ENCODE assay signal across 8 cellular contexts in genomic region chr11:65817815-65818680, GRCh38. TPM values are rescaled to one million over a fixed set of nuclear protein-coding genes. Genes with fewer than 3 reads are reported as not detected.
A peak's percentile ranks its signal among the peaks of the same experiment; 100 is the strongest.
DNase-seq lines count a peak whose midpoint lies in the region; ATAC-seq and TF ChIP-seq lines count a peak whose summit lies in the region.

No MANE protein-coding gene starts in this region.

- H3K36me3 Mint-ChIP-seq in progenitor cell of endocrine pancreas (ENCODE audit: insufficient read depth) = peaks cover 6% of the 10 kb centered on the region

- ATAC-seq in HG02623 (IDR thresholded peaks at IDR 0.05; ENCODE audit: unreplicated experiment) (peak; percentile 78), left cardiac atrium (peak; percentile 95 to 98), upper lobe of right lung (peak; percentile 97)

- TF ChIP-seq CTCF in GM10248 (IDR thresholded peaks at IDR 0.05; ENCODE audit: control extremely low read depth, extremely low read depth, low read depth, missing control alignments) (peak; percentile 100), progenitor cell of endocrine pancreas (IDR thresholded peaks at IDR 0.05; ENCODE audit: unreplicated experiment) (peak; percentile 100), upper lobe of right lung (IDR thresholded peaks at IDR 0.05) (peak; percentile 99)

- peak overlapping the region; percentile 80 for H3K4me3 Mint-ChIP-seq in progenitor cell of endocrine pancreas (ENCODE audit: low read depth)

- no peaks in the 10 kb centered on the region for H3K27me3 ChIP-seq in upper lobe of right lung

- no peaks in the 10 kb centered on the region for H3K9me3 Mint-ChIP-seq in progenitor cell of endocrine pancreas (ENCODE audit: low read depth)

- H3K9me3 ChIP-seq in upper lobe of right lung = no peaks in the 10 kb centered on the region

- H3K4me1 Mint-ChIP-seq in progenitor cell of endocrine pancreas (ENCODE audit: low read depth) = peaks cover 20% of the 10 kb centered on the region

- peak overlapping the region; percentile 84 for H3K27ac ChIP-seq in upper lobe of right lung

- peak overlapping the region; percentile 91 for H3K27ac Mint-ChIP-seq in progenitor cell of endocrine pancreas

- H3K4me3 ChIP-seq in upper lobe of right lung = peak overlapping the region; percentile 64

- CTCF ChIA-PET in GM10248 (lab: Yijun Ruan, JAX) = interaction anchor here (0.7 to 7.6 kb wide), 39 partner anchors 9 to 212 kb away, joined by 3 to 145 read pairs (median 5); partner anchors contain the start of genes AP5B1, CCDC85B, KAT5 and MUS81

- no peaks in the 10 kb centered on the region for H3K27me3 Mint-ChIP-seq in progenitor cell of endocrine pancreas

- intact Hi-C loops in left cardiac atrium (cut with DNase I) = loop anchor here (2.0 to 5.0 kb wide), 3 partner anchors 36 to 191 kb away; partner anchors contain the start of genes AP5B1 (in 1 of the 2) and KAT5 (in 1 of the 2)
- intact Hi-C loops in upper lobe of right lung (cut with DNase I) = loop anchor here (10.0 kb wide), 1 partner anchor 103 kb away; the partner anchor contains the start of gene KAT5

- peak; percentile 95 for DNase-seq in GM10248 (ENCODE audit: extremely low spot score)
- DNase-seq in NCI-H1417 (lab: John Stamatoyannopoulos, UW) = peak; percentile 89 to 95 (median 90)
- peak; percentile 90 for DNase-seq in T follicular helper cell (ENCODE audit: low read depth)
- peak; percentile 74 for DNase-seq in amniotic epithelial cell (ENCODE audit: low read depth)
- peak; percentile 95 for DNase-seq in left cardiac atrium
- peak; percentile 96 for DNase-seq in progenitor cell of endocrine pancreas (ENCODE audit: low spot score, unreplicated experiment)
- DNase-seq in upper lobe of right lung = peak; percentile 97

- POLR2A ChIA-PET in GM10248 (lab: Yijun Ruan, JAX) = no interaction called here

- H3K4me1 ChIP-seq in upper lobe of right lung = peaks cover 19% of the 10 kb centered on the region

- no peaks in the 10 kb centered on the region for H3K36me3 ChIP-seq in upper lobe of right lung

RNA-seq across cellular contexts. Expression of gene SNX32, which starts 15.7 kb away (rescaled TPM):
- total RNA-seq in left cardiac atrium (not detected), progenitor cell of endocrine pancreas (3.6 and 4.6 TPM in 2 replicates), upper lobe of right lung (not detected)

RNA-seq across cellular contexts. Expression of gene OVOL1, which starts 31.2 kb away (rescaled TPM):
- total RNA-seq in left cardiac atrium (not detected), progenitor cell of endocrine pancreas (12.4 and 12.7 TPM in 2 replicates), upper lobe of right lung (2.7 TPM)

RNA-seq across cellular contexts. Expression of gene AP5B1, which starts 37.3 kb away (rescaled TPM):
- 10 to 100 TPM in 1 of 2 donors, 1 to 10 TPM in 1; 9.2 to 15.0 TPM for total RNA-seq in left cardiac atrium
- total RNA-seq in progenitor cell of endocrine pancreas = 18.4 and 19.3 TPM in 2 replicates
- 35.6 TPM for total RNA-seq in upper lobe of right lung

RNA-seq across cellular contexts. Expression of gene CFL1, which starts 39.9 kb away (rescaled TPM):
- total RNA-seq in left cardiac atrium (100 to 1,000 TPM; 439 to 554 TPM), progenitor cell of endocrine pancreas (864 and 890 TPM in 2 replicates), upper lobe of right lung (608 TPM)

RNA-seq across cellular contexts. Expression of gene MUS81, which starts 42.2 kb away (rescaled TPM):
- total RNA-seq in left cardiac atrium (10 to 100 TPM; 36.1 to 37.6 TPM), progenitor cell of endocrine pancreas (55.5 and 60.5 TPM in 2 replicates), upper lobe of right lung (49.4 TPM)

Comparison
In these comparisons a context has a peak if more than half of its experiments do, and no peak if none do; other contexts are left out.
1. Peak in every context shown above with its lines: DNase-seq, ATAC-seq, H3K4me3 ChIP-seq and H3K27ac ChIP-seq.